Comparison of ENCODE assay signal across 1 cellular context in the genomic region with DNA sequence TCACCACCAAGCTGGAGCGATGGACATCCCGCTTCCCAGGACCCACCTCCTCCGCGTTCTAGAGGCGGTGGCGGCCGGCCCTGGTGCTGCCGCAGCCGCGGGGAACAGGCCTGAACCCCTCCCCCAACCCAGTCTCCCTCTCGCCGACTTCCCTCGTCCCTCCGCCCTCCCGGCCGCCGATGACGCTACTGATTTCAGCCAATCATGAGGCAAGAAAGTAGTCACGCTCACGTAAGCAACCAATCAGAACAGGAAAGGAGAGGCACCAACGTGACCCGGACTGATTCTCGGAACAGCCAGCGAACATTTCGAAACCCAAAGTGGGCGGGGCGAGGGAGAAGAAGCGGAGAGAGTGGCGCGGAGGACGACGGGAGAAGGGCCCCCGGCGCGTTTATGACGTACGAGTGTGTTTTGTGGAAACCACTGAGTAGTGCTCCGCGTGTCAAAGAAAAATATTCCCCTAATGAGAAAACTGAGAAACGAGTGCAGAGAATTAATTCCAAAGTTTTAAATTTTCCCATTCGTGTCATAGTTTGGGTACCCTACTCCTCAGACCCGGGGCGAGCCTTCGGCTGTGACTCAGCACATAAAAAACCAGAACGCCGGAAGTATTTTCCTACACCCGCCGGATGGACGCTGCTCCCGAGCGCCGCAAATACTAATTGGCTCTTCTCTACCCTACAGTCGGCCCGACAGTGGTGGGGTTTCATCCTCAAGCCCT.
TF ChIP-seq lines count a peak whose summit lies in the region.

A gene with protein sequence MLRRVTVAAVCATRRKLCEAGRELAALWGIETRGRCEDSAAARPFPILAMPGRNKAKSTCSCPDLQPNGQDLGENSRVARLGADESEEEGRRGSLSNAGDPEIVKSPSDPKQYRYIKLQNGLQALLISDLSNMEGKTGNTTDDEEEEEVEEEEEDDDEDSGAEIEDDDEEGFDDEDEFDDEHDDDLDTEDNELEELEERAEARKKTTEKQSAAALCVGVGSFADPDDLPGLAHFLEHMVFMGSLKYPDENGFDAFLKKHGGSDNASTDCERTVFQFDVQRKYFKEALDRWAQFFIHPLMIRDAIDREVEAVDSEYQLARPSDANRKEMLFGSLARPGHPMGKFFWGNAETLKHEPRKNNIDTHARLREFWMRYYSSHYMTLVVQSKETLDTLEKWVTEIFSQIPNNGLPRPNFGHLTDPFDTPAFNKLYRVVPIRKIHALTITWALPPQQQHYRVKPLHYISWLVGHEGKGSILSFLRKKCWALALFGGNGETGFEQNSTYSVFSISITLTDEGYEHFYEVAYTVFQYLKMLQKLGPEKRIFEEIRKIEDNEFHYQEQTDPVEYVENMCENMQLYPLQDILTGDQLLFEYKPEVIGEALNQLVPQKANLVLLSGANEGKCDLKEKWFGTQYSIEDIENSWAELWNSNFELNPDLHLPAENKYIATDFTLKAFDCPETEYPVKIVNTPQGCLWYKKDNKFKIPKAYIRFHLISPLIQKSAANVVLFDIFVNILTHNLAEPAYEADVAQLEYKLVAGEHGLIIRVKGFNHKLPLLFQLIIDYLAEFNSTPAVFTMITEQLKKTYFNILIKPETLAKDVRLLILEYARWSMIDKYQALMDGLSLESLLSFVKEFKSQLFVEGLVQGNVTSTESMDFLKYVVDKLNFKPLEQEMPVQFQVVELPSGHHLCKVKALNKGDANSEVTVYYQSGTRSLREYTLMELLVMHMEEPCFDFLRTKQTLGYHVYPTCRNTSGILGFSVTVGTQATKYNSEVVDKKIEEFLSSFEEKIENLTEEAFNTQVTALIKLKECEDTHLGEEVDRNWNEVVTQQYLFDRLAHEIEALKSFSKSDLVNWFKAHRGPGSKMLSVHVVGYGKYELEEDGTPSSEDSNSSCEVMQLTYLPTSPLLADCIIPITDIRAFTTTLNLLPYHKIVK (minus strand): TSS at position 112 of the 721 bp plus-strand sequence. CDS start 112 bp downstream, outside the sequence.

TF ChIP-seq in K562, 482 proteins besides CTCF, POLR2A, EP300 and RAD21 (continued from another document and continues in another):
- TF ChIP-seq, protein P1, sequence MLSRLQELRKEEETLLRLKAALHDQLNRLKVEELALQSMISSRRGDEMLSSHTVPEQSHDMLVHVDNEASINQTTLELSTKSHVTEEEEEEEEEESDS (CRISPR knock-in tag; IDR thresholded peaks at IDR 0.05): no peak
- TF ChIP-seq ESRRA (IDR thresholded peaks at IDR 0.05; ENCODE audit: borderline replicate concordance, low read depth) (peak; percentile 54; the same call in 1 of the 2 replicates), ATF4 (CRISPR knock-in tag; IDR thresholded peaks at IDR 0.05) (0 out of 2 replicates have a peak, but pooled peaks have one; percentile 13), CREM (IDR thresholded peaks at IDR 0.05; ENCODE audit: low read depth) (peak; percentile 96), NKRF (IDR thresholded peaks at IDR 0.05; ENCODE audit: borderline replicate concordance) (peak; percentile 45; the same call in 1 of the 2 replicates), ZKSCAN3 (CRISPR knock-in tag; IDR thresholded peaks at IDR 0.05) (no peak), PATZ1 (CRISPR knock-in tag; IDR thresholded peaks at IDR 0.05; ENCODE audit: borderline replicate concordance) (no peak), PHF8 (IDR thresholded peaks at IDR 0.05; ENCODE audit: borderline replicate concordance, low read length) (peak; percentile 70), FOXM1 (IDR thresholded peaks at IDR 0.05; ENCODE audit: low read depth) (peak; percentile 87), FOXM1 (CRISPR knock-in tag; IDR thresholded peaks at IDR 0.05; ENCODE audit: low read depth) (peak; percentile 71; the same call in 1 of the 2 replicates), HDAC6 (IDR thresholded peaks at IDR 0.05; ENCODE audit: low read depth, low read length) (no peak), ZNF239 (CRISPR knock-in tag; IDR thresholded peaks at IDR 0.05) (peak; percentile 44; the same call in 1 of the 2 replicates), ZNF778 (CRISPR knock-in tag; IDR thresholded peaks at IDR 0.05) (no peak), ZNF57 (CRISPR knock-in tag; IDR thresholded peaks at IDR 0.05) (no peak), CUX1 (CRISPR knock-in tag; IDR thresholded peaks at IDR 0.05) (no peak), MTA1 (IDR thresholded peaks at IDR 0.05; ENCODE audit: borderline replicate concordance) (peak; percentile 98), MAFG (tag; conservative IDR thresholded peaks at IDR 0.05) (peak; percentile 96), ZNF644 (tag; IDR thresholded peaks at IDR 0.05; ENCODE audit: low read depth) (peak; percentile 19; the same call in 1 of the 2 replicates), EP400 (IDR thresholded peaks at IDR 0.05) (peak; percentile 98), KAT7 (CRISPR knock-in tag; IDR thresholded peaks at IDR 0.05; ENCODE audit: borderline replicate concordance) (peak; percentile 80; the same call in 1 of the 2 replicates), FOXP1 (CRISPR knock-in tag; IDR thresholded peaks at IDR 0.05) (peak; percentile 74; the same call in 1 of the 2 replicates), ARNT (IDR thresholded peaks at IDR 0.05) (peak in 1 of 2 experiments; percentile 39; a peak in 1 of 4 replicates), JUN (IDR thresholded peaks at IDR 0.05; ENCODE audit: borderline replicate concordance, low read depth, low read length) (peak; percentile 17; the same call in 1 of the 2 replicates), JUN (CRISPR knock-in tag; IDR thresholded peaks at IDR 0.05; ENCODE audit: borderline replicate concordance) (peak; percentile 75), CREBBP (IDR thresholded peaks at IDR 0.05; ENCODE audit: low read depth, low read length) (no peak)
- TF ChIP-seq, protein P2, sequence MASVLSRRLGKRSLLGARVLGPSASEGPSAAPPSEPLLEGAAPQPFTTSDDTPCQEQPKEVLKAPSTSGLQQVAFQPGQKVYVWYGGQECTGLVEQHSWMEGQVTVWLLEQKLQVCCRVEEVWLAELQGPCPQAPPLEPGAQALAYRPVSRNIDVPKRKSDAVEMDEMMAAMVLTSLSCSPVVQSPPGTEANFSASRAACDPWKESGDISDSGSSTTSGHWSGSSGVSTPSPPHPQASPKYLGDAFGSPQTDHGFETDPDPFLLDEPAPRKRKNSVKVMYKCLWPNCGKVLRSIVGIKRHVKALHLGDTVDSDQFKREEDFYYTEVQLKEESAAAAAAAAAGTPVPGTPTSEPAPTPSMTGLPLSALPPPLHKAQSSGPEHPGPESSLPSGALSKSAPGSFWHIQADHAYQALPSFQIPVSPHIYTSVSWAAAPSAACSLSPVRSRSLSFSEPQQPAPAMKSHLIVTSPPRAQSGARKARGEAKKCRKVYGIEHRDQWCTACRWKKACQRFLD (CRISPR knock-in tag; IDR thresholded peaks at IDR 0.05): no peak
- TF ChIP-seq, protein P3, sequence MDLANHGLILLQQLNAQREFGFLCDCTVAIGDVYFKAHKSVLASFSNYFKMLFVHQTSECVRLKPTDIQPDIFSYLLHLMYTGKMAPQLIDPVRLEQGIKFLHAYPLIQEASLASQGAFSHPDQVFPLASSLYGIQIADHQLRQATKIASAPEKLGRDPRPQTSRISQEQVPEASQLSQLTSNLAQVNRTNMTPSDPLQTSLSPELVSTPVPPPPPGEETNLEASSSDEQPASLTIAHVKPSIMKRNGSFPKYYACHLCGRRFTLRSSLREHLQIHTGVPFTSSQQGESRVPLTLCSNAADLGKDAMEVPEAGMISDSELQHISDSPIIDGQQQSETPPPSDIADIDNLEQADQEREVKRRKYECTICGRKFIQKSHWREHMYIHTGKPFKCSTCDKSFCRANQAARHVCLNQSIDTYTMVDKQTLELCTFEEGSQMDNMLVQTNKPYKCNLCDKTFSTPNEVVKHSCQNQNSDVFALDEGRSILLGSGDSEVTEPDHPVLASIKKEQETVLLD (IDR thresholded peaks at IDR 0.05): 0 out of 2 replicates have a peak, but pooled peaks have one; percentile 50
- TF ChIP-seq, protein P4, sequence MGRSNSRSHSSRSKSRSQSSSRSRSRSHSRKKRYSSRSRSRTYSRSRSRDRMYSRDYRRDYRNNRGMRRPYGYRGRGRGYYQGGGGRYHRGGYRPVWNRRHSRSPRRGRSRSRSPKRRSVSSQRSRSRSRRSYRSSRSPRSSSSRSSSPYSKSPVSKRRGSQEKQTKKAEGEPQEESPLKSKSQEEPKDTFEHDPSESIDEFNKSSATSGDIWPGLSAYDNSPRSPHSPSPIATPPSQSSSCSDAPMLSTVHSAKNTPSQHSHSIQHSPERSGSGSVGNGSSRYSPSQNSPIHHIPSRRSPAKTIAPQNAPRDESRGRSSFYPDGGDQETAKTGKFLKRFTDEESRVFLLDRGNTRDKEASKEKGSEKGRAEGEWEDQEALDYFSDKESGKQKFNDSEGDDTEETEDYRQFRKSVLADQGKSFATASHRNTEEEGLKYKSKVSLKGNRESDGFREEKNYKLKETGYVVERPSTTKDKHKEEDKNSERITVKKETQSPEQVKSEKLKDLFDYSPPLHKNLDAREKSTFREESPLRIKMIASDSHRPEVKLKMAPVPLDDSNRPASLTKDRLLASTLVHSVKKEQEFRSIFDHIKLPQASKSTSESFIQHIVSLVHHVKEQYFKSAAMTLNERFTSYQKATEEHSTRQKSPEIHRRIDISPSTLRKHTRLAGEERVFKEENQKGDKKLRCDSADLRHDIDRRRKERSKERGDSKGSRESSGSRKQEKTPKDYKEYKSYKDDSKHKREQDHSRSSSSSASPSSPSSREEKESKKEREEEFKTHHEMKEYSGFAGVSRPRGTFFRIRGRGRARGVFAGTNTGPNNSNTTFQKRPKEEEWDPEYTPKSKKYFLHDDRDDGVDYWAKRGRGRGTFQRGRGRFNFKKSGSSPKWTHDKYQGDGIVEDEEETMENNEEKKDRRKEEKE (IDR thresholded peaks at IDR 0.05; ENCODE audit: borderline replicate concordance in 1 of 2, control insufficient read depth in 1 of 2, low read depth in 2 of 2, low read length in 1 of 2): peak in 1 of 2 experiments; percentile 60; a peak in 1 of 4 replicates
